ENCODE assay signal across 1 cellular context in the genomic region with DNA sequence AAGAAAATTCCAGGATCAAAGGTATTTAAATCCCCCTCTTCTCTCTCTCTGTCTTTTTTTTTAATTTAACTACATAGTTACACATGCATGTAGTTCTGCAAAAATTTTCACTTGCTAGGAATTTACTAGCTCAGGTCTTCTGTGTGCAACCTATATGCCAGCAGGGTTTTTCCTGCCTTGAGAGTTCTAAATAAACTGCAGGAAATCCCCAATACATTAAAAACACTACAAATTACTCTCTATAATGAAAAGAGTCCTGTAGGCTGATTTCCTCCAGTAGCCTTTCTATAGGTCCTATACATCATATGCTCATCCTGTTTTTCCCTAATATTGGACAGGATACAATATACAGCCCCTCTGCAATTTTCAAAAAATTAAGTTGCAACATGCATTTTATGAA.
TF ChIP-seq lines count a peak whose summit lies in the region.

No MANE protein-coding gene starts in this region.

TF ChIP-seq in GM23338, 12 proteins besides CTCF, POLR2A, EP300 and RAD21 (continued from another document):
- TF ChIP-seq, protein P1, sequence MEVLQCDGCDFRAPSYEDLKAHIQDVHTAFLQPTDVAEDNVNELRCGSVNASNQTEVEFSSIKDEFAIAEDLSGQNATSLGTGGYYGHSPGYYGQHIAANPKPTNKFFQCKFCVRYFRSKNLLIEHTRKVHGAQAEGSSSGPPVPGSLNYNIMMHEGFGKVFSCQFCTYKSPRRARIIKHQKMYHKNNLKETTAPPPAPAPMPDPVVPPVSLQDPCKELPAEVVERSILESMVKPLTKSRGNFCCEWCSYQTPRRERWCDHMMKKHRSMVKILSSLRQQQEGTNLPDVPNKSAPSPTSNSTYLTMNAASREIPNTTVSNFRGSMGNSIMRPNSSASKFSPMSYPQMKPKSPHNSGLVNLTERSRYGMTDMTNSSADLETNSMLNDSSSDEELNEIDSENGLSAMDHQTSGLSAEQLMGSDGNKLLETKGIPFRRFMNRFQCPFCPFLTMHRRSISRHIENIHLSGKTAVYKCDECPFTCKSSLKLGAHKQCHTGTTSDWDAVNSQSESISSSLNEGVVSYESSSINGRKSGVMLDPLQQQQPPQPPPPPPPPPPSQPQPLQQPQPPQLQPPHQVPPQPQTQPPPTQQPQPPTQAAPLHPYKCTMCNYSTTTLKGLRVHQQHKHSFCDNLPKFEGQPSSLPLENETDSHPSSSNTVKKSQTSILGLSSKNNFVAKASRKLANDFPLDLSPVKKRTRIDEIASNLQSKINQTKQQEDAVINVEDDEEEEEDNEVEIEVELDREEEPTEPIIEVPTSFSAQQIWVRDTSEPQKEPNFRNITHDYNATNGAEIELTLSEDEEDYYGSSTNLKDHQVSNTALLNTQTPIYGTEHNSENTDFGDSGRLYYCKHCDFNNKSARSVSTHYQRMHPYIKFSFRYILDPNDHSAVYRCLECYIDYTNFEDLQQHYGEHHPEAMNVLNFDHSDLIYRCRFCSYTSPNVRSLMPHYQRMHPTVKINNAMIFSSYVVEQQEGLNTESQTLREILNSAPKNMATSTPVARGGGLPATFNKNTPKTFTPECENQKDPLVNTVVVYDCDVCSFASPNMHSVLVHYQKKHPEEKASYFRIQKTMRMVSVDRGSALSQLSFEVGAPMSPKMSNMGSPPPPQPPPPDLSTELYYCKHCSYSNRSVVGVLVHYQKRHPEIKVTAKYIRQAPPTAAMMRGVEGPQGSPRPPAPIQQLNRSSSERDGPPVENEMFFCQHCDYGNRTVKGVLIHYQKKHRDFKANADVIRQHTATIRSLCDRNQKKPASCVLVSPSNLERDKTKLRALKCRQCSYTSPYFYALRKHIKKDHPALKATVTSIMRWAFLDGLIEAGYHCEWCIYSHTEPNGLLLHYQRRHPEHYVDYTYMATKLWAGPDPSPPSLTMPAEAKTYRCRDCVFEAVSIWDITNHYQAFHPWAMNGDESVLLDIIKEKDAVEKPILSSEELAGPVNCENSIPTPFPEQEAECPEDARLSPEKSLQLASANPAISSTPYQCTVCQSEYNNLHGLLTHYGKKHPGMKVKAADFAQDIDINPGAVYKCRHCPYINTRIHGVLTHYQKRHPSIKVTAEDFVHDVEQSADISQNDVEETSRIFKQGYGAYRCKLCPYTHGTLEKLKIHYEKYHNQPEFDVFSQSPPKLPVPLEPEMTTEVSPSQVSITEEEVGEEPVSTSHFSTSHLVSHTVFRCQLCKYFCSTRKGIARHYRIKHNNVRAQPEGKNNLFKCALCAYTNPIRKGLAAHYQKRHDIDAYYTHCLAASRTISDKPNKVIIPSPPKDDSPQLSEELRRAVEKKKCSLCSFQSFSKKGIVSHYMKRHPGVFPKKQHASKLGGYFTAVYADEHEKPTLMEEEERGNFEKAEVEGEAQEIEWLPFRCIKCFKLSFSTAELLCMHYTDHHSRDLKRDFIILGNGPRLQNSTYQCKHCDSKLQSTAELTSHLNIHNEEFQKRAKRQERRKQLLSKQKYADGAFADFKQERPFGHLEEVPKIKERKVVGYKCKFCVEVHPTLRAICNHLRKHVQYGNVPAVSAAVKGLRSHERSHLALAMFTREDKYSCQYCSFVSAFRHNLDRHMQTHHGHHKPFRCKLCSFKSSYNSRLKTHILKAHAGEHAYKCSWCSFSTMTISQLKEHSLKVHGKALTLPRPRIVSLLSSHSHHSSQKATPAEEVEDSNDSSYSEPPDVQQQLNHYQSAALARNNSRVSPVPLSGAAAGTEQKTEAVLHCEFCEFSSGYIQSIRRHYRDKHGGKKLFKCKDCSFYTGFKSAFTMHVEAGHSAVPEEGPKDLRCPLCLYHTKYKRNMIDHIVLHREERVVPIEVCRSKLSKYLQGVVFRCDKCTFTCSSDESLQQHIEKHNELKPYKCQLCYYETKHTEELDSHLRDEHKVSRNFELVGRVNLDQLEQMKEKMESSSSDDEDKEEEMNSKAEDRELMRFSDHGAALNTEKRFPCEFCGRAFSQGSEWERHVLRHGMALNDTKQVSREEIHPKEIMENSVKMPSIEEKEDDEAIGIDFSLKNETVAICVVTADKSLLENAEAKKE (CRISPR knock-in tag; IDR thresholded peaks at IDR 0.05), result no peak
- TF ChIP-seq STAT1 (IDR thresholded peaks at IDR 0.05; ENCODE audit: unreplicated experiment) (no peak), CREB1 (CRISPR knock-in tag; IDR thresholded peaks at IDR 0.05; ENCODE audit: low read depth) (no peak)
- TF ChIP-seq, protein P2, sequence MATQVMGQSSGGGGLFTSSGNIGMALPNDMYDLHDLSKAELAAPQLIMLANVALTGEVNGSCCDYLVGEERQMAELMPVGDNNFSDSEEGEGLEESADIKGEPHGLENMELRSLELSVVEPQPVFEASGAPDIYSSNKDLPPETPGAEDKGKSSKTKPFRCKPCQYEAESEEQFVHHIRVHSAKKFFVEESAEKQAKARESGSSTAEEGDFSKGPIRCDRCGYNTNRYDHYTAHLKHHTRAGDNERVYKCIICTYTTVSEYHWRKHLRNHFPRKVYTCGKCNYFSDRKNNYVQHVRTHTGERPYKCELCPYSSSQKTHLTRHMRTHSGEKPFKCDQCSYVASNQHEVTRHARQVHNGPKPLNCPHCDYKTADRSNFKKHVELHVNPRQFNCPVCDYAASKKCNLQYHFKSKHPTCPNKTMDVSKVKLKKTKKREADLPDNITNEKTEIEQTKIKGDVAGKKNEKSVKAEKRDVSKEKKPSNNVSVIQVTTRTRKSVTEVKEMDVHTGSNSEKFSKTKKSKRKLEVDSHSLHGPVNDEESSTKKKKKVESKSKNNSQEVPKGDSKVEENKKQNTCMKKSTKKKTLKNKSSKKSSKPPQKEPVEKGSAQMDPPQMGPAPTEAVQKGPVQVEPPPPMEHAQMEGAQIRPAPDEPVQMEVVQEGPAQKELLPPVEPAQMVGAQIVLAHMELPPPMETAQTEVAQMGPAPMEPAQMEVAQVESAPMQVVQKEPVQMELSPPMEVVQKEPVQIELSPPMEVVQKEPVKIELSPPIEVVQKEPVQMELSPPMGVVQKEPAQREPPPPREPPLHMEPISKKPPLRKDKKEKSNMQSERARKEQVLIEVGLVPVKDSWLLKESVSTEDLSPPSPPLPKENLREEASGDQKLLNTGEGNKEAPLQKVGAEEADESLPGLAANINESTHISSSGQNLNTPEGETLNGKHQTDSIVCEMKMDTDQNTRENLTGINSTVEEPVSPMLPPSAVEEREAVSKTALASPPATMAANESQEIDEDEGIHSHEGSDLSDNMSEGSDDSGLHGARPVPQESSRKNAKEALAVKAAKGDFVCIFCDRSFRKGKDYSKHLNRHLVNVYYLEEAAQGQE (IDR thresholded peaks at IDR 0.05; ENCODE audit: unreplicated experiment), result no peak
